ENCODE assay signal across 8 cellular contexts in the genomic region with DNA sequence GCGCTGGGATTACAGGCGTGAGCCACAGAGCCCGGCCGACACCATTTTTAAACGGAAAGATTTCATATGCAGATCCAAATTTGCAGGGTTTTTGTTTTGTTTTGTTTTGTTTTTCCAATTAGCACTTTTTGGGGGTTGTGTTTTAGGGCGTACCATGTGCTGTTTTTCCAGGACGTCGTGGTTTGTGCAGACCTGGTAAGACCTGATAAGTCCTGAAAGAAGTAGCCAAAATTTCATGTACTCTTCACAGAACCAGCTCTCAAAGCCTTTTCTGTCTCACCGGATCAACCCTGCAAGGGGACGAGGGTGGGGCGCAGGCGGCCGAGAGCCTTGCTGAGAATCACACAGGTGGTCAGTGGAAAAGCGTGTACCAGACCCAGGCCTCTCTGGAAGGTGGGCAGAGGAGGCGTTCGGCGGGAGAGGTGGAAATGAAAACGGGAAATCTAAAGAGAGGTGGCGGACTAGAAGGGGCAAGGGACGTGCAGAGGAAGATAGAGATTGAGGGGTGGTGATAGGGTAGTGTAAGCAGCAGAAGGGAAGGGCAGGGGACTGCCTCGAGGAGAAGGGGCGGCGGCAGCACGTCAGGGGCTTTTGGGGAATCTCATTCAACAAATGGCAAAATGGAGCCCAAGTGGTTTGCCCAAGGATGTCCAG. TPM values are rescaled to one million over a fixed set of nuclear protein-coding genes. Genes with fewer than 3 reads are reported as not detected.
DNase-seq lines count a peak whose midpoint lies in the region; ATAC-seq, FAIRE-seq and TF ChIP-seq lines count a peak whose summit lies in the region.

No MANE protein-coding gene starts in this region.

- intact Hi-C loops in breast epithelium (cut with DNase I; ENCODE audit: low total_unique reads), result no loop called here
- intact Hi-C loops in HepG2 (cut with micrococcal nuclease; ENCODE audit: unreplicated experiment), result no loop called here

- H3K4me1 ChIP-seq in OCI-LY1 (ENCODE audit: insufficient read depth, low read length, severe bottlenecking) (peaks cover 26% of the 10 kb centered on the region), breast epithelium (peaks cover 0 to 11% of the 10 kb centered on the region in 2 donors), HepG2 (ENCODE audit: insufficient read depth, low read length) (peaks cover 43% of the 10 kb centered on the region), thymus (ENCODE audit: control insufficient read depth, insufficient read depth, low read length) (peaks cover 7% of the 10 kb centered on the region)

- H3K9me3 ChIP-seq in OCI-LY1 (ENCODE audit: low read length) (no peaks in the 10 kb centered on the region), breast epithelium (no peaks in the 10 kb centered on the region), HepG2 (ENCODE audit: low read length) (no peaks in the 10 kb centered on the region), thymus (ENCODE audit: control insufficient read depth) (no peaks in the 10 kb centered on the region)

- in situ Hi-C loops in HepG2 (cut with HindIII; ENCODE audit: extremely low pct_ligation_motif_present, low pct_unique_long_range_greater_than_20kb), result loop anchor here (25.0 kb wide), 1 partner anchor 585 kb away; the partner anchor contains the start of gene CPLX2

- H4K20me1 ChIP-seq in OCI-LY1 (ENCODE audit: insufficient read depth, low read length) (no peaks in the 10 kb centered on the region), HepG2 (ENCODE audit: insufficient read depth, low read length) (peaks cover 2% of the 10 kb centered on the region)

- no peak overlapping the region for H2AFZ ChIP-seq in OCI-LY1 (ENCODE audit: low read length)
- no peak overlapping the region for H2AFZ ChIP-seq in HepG2 (ENCODE audit: low read length)

- peaks cover 28% of the 10 kb centered on the region for H3K79me2 ChIP-seq in OCI-LY1 (ENCODE audit: insufficient read depth, low read length)
- H3K79me2 ChIP-seq in HepG2 (ENCODE audit: insufficient read depth, low read length), result peaks cover 29% of the 10 kb centered on the region

- no peak for TF ChIP-seq RAD21 in HepG2 (CRISPR knock-in tag; IDR thresholded peaks at IDR 0.05)

- TF ChIP-seq CTCF in OCI-LY1 (IDR thresholded peaks at IDR 0.05; ENCODE audit: low read length) (no peak), breast epithelium (IDR thresholded peaks at IDR 0.05) (no peak), HepG2 (CRISPR knock-in tag; IDR thresholded peaks at IDR 0.05) (no peak)

- no peak for FAIRE-seq in HepG2 (lab: Jason Lieb, UNC)

- WGBS in HepG2 (ENCODE audit: low lambda C conversion rate), result 25% methylated on average over 24 of the region's 24 CpGs
- 19% methylated on average over 24 of the region's 24 CpGs for WGBS in thymus

- H3K4me2 ChIP-seq in OCI-LY1 (ENCODE audit: low read length) (peak overlapping the region; percentile 88), HepG2 (ENCODE audit: low read depth, low read length) (peak overlapping the region; percentile 91)

- H3K9ac ChIP-seq in OCI-LY1 (ENCODE audit: low read length), result peak overlapping the region; percentile 80
- H3K9ac ChIP-seq in HepG2 (ENCODE audit: insufficient read depth, low read depth, low read length), result peak overlapping the region; percentile 98

- H3K27ac ChIP-seq in OCI-LY1 (ENCODE audit: low read depth, low read length, poor library complexity, severe bottlenecking), result no peak overlapping the region
- H3K27ac ChIP-seq in breast epithelium, result peak overlapping the region; percentile 93 to 99
- peak overlapping the region; percentile 86 for H3K27ac ChIP-seq in HepG2 (ENCODE audit: extremely low read length, insufficient read depth, low read length)
- H3K27ac ChIP-seq in thymus (ENCODE audit: low read depth), result peak overlapping the region; percentile 93

- H3K27me3 ChIP-seq in OCI-LY1 (ENCODE audit: insufficient read depth, low read length) (no peaks in the 10 kb centered on the region), breast epithelium (no peaks in the 10 kb centered on the region), HepG2 (ENCODE audit: control insufficient read depth in 1 of 2, insufficient read depth in 2 of 2, low read length in 2 of 2) (peaks cover 0 to 3% of the 10 kb centered on the region in 2 experiments; a peak in 1 of 5 replicates), thymus (ENCODE audit: control insufficient read depth, insufficient read depth) (no peaks in the 10 kb centered on the region)

- DNase-seq in breast epithelium (ENCODE audit: low spot score in 2 of 2) (no peak), HepG2 (ENCODE audit: low spot score) (no peak), occipital lobe (lab: John Stamatoyannopoulos, UW) (no peak), NCI-H2081 (lab: John Stamatoyannopoulos, UW) (no peak)
- no peak for DNase-seq in stimulated activated CD4-positive, alpha-beta T cell treated with anti-CD3 and anti-CD28 coated beads, Interleukin-4, amount 100 ng/mL, for 4 hours

- CTCF ChIA-PET in HepG2 (lab: Yijun Ruan, JAX; ENCODE audit: low intra/inter-chr PET ratio, low total read pairs), result interaction anchor here (1.3 to 2.1 kb wide), 2 partner anchors 17 to 31 kb away, joined by 4 to 17 read pairs; partner anchors contain the start of gene CLTB

- no peaks in the 10 kb centered on the region; the same call in 1 of the 2 replicates for H3K36me3 ChIP-seq in OCI-LY1 (ENCODE audit: insufficient read depth, low read length)
- no peaks in the 10 kb centered on the region for H3K36me3 ChIP-seq in breast epithelium
- H3K36me3 ChIP-seq in HepG2 (replicated peaks in 1 of 2; ENCODE audit: control insufficient read depth in 1 of 2, insufficient read depth in 2 of 2, low read length in 2 of 2), result no peaks in the 10 kb centered on the region
- peaks cover 3% of the 10 kb centered on the region for H3K36me3 ChIP-seq in thymus (ENCODE audit: control insufficient read depth, insufficient read depth)

- POLR2A ChIA-PET in HepG2 (lab: Yijun Ruan, JAX), result interaction anchor here (0.5 to 2.3 kb wide), 9 partner anchors 8 to 102 kb away, joined by 3 to 14 read pairs (median 7); partner anchors contain the start of genes CDHR2, CLTB, KIAA1191 and RNF44

- no peaks in the 10 kb centered on the region for H3K9me2 ChIP-seq in OCI-LY1 (ENCODE audit: low read depth, low read length)

- BruUV-seq in HepG2 (replicated peaks; lab: Mats Ljungman, UMichigan), result no TSS peak

- H3K4me3 ChIP-seq in OCI-LY1 (ENCODE audit: low read depth, low read length, poor library complexity, severe bottlenecking) (peak overlapping the region; percentile 99), breast epithelium (peak overlapping the region; percentile 89 to 99 (median 90)), HepG2 (replicated peaks in 1 of 3; ENCODE audit: insufficient read depth in 1 of 3, low read depth in 2 of 3, low read length in 3 of 3) (peak overlapping the region; percentile 94 to 100 (median 99)), thymus (ENCODE audit: low read length) (peak overlapping the region; percentile 75)

- no peak for TF ChIP-seq POLR2A in breast epithelium (IDR thresholded peaks at IDR 0.05)
- no peak for TF ChIP-seq POLR2A in HepG2 (IDR thresholded peaks at IDR 0.05; ENCODE audit: insufficient read depth in 1 of 2, low read depth in 2 of 2, low read length in 2 of 2)

- H3F3A ChIP-seq in OCI-LY1 (ENCODE audit: insufficient read depth, low read length), result no peaks in the 10 kb centered on the region

- no peak for TF ChIP-seq EP300 in HepG2 (IDR thresholded peaks at IDR 0.05; ENCODE audit: low read depth in 2 of 2, low read length in 2 of 2)
- TF ChIP-seq EP300 in HepG2 (CRISPR knock-in tag; IDR thresholded peaks at IDR 0.05; ENCODE audit: borderline replicate concordance), result no peak

- ATAC-seq in GM18511 (IDR thresholded peaks at IDR 0.05; ENCODE audit: unreplicated experiment), result peak; percentile 3
- ATAC-seq in HepG2, result peak; percentile 33

RNA-seq across cellular contexts. Expression of gene FAF2, which starts 1.2 kb away (rescaled TPM):
- 10 to 100 TPM; 26.9 to 38.2 (median 28.5) TPM for total RNA-seq in breast epithelium
- total RNA-seq in HepG2 (2016; rRNA removed; fragmentation: Illumina TruSeq; extraction: Trizol), result 21.5 and 34.3 TPM in 2 replicates
- 5.1 and 5.2 TPM in 2 replicates for total RNA-seq in HepG2 (2016; cell fraction: cytosol; rRNA removed; fragmentation: Illumina TruSeq; extraction: Trizol; ENCODE audit: low read depth)
- total RNA-seq in HepG2 (2016; cell fraction: insoluble cytoplasmic fraction; rRNA removed; fragmentation: Illumina TruSeq; extraction: Trizol), result 19.8 and 32.7 TPM in 2 replicates
- 11.2 and 15.4 TPM in 2 replicates for total RNA-seq in HepG2 (2016; cell fraction: membrane; rRNA removed; fragmentation: Illumina TruSeq; extraction: Trizol)
- 39.6 and 43.8 TPM in 2 replicates for total RNA-seq in HepG2 (2016; cell fraction: nucleus; rRNA removed; fragmentation: Illumina TruSeq; extraction: Trizol)
- 24.6 and 27.8 TPM in 2 replicates for polyA plus RNA-seq in HepG2 (2011; rRNA removed)
- 16.5 and 25.1 TPM in 2 replicates for polyA plus RNA-seq in HepG2 (2011; cell fraction: cytosol; rRNA removed)
- 19.3 and 19.4 TPM in 2 replicates for polyA plus RNA-seq in HepG2 (2011; cell fraction: nucleus; rRNA removed)
- polyA plus RNA-seq in HepG2 (2012), result 21.3 and 21.7 TPM in 2 replicates
- 1.8 and 2.0 TPM in 2 replicates for polyA plus RNA-seq in HepG2 (2016; cell fraction: cytosol; fragmentation: Illumina TruSeq; extraction: Trizol; ENCODE audit: low read depth)
- polyA plus RNA-seq in HepG2 (2016; cell fraction: insoluble cytoplasmic fraction; fragmentation: Illumina TruSeq; extraction: Trizol; ENCODE audit: low read depth), result 15.5 and 15.8 TPM in 2 replicates
- 5.3 and 5.5 TPM in 2 replicates for polyA plus RNA-seq in HepG2 (2016; cell fraction: membrane; fragmentation: Illumina TruSeq; extraction: Trizol; ENCODE audit: low read depth)
- polyA plus RNA-seq in HepG2 (2016; cell fraction: nucleus; fragmentation: Illumina TruSeq; extraction: Trizol; ENCODE audit: insufficient read depth, low read depth), result 54.2 and 59.0 TPM in 2 replicates
- polyA minus RNA-seq in HepG2 (2011; rRNA and poly(A)+ RNA removed; ENCODE audit: low replicate concordance), result 38.0 and 49.2 TPM in 2 replicates
- polyA minus RNA-seq in HepG2 (2011; cell fraction: cytosol; rRNA and poly(A)+ RNA removed), result 20.9 and 25.3 TPM in 2 replicates
- polyA minus RNA-seq in HepG2 (2011; cell fraction: nucleus; rRNA and poly(A)+ RNA removed), result 29.5 and 36.7 TPM in 2 replicates
- 17.7 TPM for polyA plus RNA-seq in thymus
- 32.6 TPM for total RNA-seq in occipital lobe

RNA-seq across cellular contexts. Expression of gene CLTB, which starts 30.7 kb away (rescaled TPM):
- total RNA-seq in breast epithelium (100 to 1,000 TPM in 2 of 3 donors, 10 to 100 TPM in 1; 91.0 to 122 (median 121) TPM), HepG2 (2016; rRNA removed; fragmentation: Illumina TruSeq; extraction: Trizol) (30.7 and 33.8 TPM in 2 replicates), occipital lobe (42.0 TPM)
- 29.6 and 37.0 TPM in 2 replicates for total RNA-seq in HepG2 (2016; cell fraction: cytosol; rRNA removed; fragmentation: Illumina TruSeq; extraction: Trizol; ENCODE audit: low read depth)
- total RNA-seq in HepG2 (2016; cell fraction: insoluble cytoplasmic fraction; rRNA removed; fragmentation: Illumina TruSeq; extraction: Trizol), result 31.5 and 34.4 TPM in 2 replicates
- total RNA-seq in HepG2 (2016; cell fraction: membrane; rRNA removed; fragmentation: Illumina TruSeq; extraction: Trizol), result 33.2 and 41.2 TPM in 2 replicates
- 15.1 and 15.7 TPM in 2 replicates for total RNA-seq in HepG2 (2016; cell fraction: nucleus; rRNA removed; fragmentation: Illumina TruSeq; extraction: Trizol)
- polyA plus RNA-seq in HepG2 (2011; rRNA removed) (23.3 and 24.8 TPM in 2 replicates), thymus (129 TPM)
- polyA plus RNA-seq in HepG2 (2011; cell fraction: cytosol; rRNA removed), result 27.1 and 35.6 TPM in 2 replicates
- 29.2 and 30.5 TPM in 2 replicates for polyA plus RNA-seq in HepG2 (2011; cell fraction: nucleus; rRNA removed)
- polyA plus RNA-seq in HepG2 (2012), result 14.8 and 24.0 TPM in 2 replicates
- 31.8 and 36.4 TPM in 2 replicates for polyA plus RNA-seq in HepG2 (2016; cell fraction: cytosol; fragmentation: Illumina TruSeq; extraction: Trizol; ENCODE audit: low read depth)
- polyA plus RNA-seq in HepG2 (2016; cell fraction: insoluble cytoplasmic fraction; fragmentation: Illumina TruSeq; extraction: Trizol; ENCODE audit: low read depth), result 30.6 and 31.4 TPM in 2 replicates
- 32.7 and 36.2 TPM in 2 replicates for polyA plus RNA-seq in HepG2 (2016; cell fraction: membrane; fragmentation: Illumina TruSeq; extraction: Trizol; ENCODE audit: low read depth)
- polyA plus RNA-seq in HepG2 (2016; cell fraction: nucleus; fragmentation: Illumina TruSeq; extraction: Trizol; ENCODE audit: insufficient read depth, low read depth), result 28.4 and 29.1 TPM in 2 replicates
- polyA minus RNA-seq in HepG2 (2011; rRNA and poly(A)+ RNA removed; ENCODE audit: low replicate concordance), result 13.8 and 44.3 TPM in 2 replicates
- 9.0 and 12.0 TPM in 2 replicates for polyA minus RNA-seq in HepG2 (2011; cell fraction: cytosol; rRNA and poly(A)+ RNA removed)
- 7.7 and 8.2 TPM in 2 replicates for polyA minus RNA-seq in HepG2 (2011; cell fraction: nucleus; rRNA and poly(A)+ RNA removed)

RNA-seq across cellular contexts. Expression of gene HIGD2A, which starts 58.5 kb away (rescaled TPM):
- 100 to 1,000 TPM in 1 of 3 donors, 10 to 100 TPM in 2; 68.5 to 134 (median 80.2) TPM for total RNA-seq in breast epithelium
- 89.2 and 95.7 TPM in 2 replicates for total RNA-seq in HepG2 (2016; rRNA removed; fragmentation: Illumina TruSeq; extraction: Trizol)
- total RNA-seq in HepG2 (2016; cell fraction: cytosol; rRNA removed; fragmentation: Illumina TruSeq; extraction: Trizol; ENCODE audit: low read depth), result 64.5 and 65.6 TPM in 2 replicates
- total RNA-seq in HepG2 (2016; cell fraction: insoluble cytoplasmic fraction; rRNA removed; fragmentation: Illumina TruSeq; extraction: Trizol), result 87.9 and 107 TPM in 2 replicates
- total RNA-seq in HepG2 (2016; cell fraction: membrane; rRNA removed; fragmentation: Illumina TruSeq; extraction: Trizol), result 112 and 135 TPM in 2 replicates
- 38.9 and 40.5 TPM in 2 replicates for total RNA-seq in HepG2 (2016; cell fraction: nucleus; rRNA removed; fragmentation: Illumina TruSeq; extraction: Trizol)
- 146 TPM in 2 replicates for polyA plus RNA-seq in HepG2 (2011; rRNA removed)
- polyA plus RNA-seq in HepG2 (2011; cell fraction: cytosol; rRNA removed), result 171 and 302 TPM in 2 replicates
- 77.0 and 77.1 TPM in 2 replicates for polyA plus RNA-seq in HepG2 (2011; cell fraction: nucleus; rRNA removed)
- 133 and 141 TPM in 2 replicates for polyA plus RNA-seq in HepG2 (2012)
- 151 and 159 TPM in 2 replicates for polyA plus RNA-seq in HepG2 (2016; cell fraction: cytosol; fragmentation: Illumina TruSeq; extraction: Trizol; ENCODE audit: low read depth)
- 220 and 222 TPM in 2 replicates for polyA plus RNA-seq in HepG2 (2016; cell fraction: insoluble cytoplasmic fraction; fragmentation: Illumina TruSeq; extraction: Trizol; ENCODE audit: low read depth)
- polyA plus RNA-seq in HepG2 (2016; cell fraction: membrane; fragmentation: Illumina TruSeq; extraction: Trizol; ENCODE audit: low read depth), result 239 and 256 TPM in 2 replicates
- polyA plus RNA-seq in HepG2 (2016; cell fraction: nucleus; fragmentation: Illumina TruSeq; extraction: Trizol; ENCODE audit: insufficient read depth, low read depth), result 118 and 123 TPM in 2 replicates
- 148 and 164 TPM in 2 replicates for polyA minus RNA-seq in HepG2 (2011; rRNA and poly(A)+ RNA removed; ENCODE audit: low replicate concordance)
- 70.4 and 91.9 TPM in 2 replicates for polyA minus RNA-seq in HepG2 (2011; cell fraction: cytosol; rRNA and poly(A)+ RNA removed)
- polyA minus RNA-seq in HepG2 (2011; cell fraction: nucleus; rRNA and poly(A)+ RNA removed), result 33.3 and 40.7 TPM in 2 replicates
- 161 TPM for polyA plus RNA-seq in thymus
- total RNA-seq in occipital lobe, result 26.4 TPM

RNA-seq across cellular contexts. Expression of gene NOP16, which starts 58.6 kb away (rescaled TPM):
- total RNA-seq in breast epithelium, result 10 to 100 TPM in 2 of 3 donors, 1 to 10 TPM in 1; 8.5 to 13.8 (median 12.4) TPM
- total RNA-seq in HepG2 (2016; rRNA removed; fragmentation: Illumina TruSeq; extraction: Trizol), result 48.4 and 58.4 TPM in 2 replicates
- 19.8 and 25.4 TPM in 2 replicates for total RNA-seq in HepG2 (2016; cell fraction: cytosol; rRNA removed; fragmentation: Illumina TruSeq; extraction: Trizol; ENCODE audit: low read depth)
- 51.5 and 62.4 TPM in 2 replicates for total RNA-seq in HepG2 (2016; cell fraction: insoluble cytoplasmic fraction; rRNA removed; fragmentation: Illumina TruSeq; extraction: Trizol)
- 31.1 and 36.0 TPM in 2 replicates for total RNA-seq in HepG2 (2016; cell fraction: membrane; rRNA removed; fragmentation: Illumina TruSeq; extraction: Trizol)
- 38.3 and 50.4 TPM in 2 replicates for total RNA-seq in HepG2 (2016; cell fraction: nucleus; rRNA removed; fragmentation: Illumina TruSeq; extraction: Trizol)
- 43.3 and 45.9 TPM in 2 replicates for polyA plus RNA-seq in HepG2 (2011; rRNA removed)
- 43.5 and 48.0 TPM in 2 replicates for polyA plus RNA-seq in HepG2 (2011; cell fraction: cytosol; rRNA removed)
- polyA plus RNA-seq in HepG2 (2011; cell fraction: nucleus; rRNA removed), result 49.8 and 55.0 TPM in 2 replicates
- 36.0 and 45.5 TPM in 2 replicates for polyA plus RNA-seq in HepG2 (2012)
- polyA plus RNA-seq in HepG2 (2016; cell fraction: cytosol; fragmentation: Illumina TruSeq; extraction: Trizol; ENCODE audit: low read depth), result 20.0 and 21.6 TPM in 2 replicates
- polyA plus RNA-seq in HepG2 (2016; cell fraction: insoluble cytoplasmic fraction; fragmentation: Illumina TruSeq; extraction: Trizol; ENCODE audit: low read depth), result 99.0 and 104 TPM in 2 replicates
- 29.9 and 32.3 TPM in 2 replicates for polyA plus RNA-seq in HepG2 (2016; cell fraction: membrane; fragmentation: Illumina TruSeq; extraction: Trizol; ENCODE audit: low read depth)
- 76.6 and 84.9 TPM in 2 replicates for polyA plus RNA-seq in HepG2 (2016; cell fraction: nucleus; fragmentation: Illumina TruSeq; extraction: Trizol; ENCODE audit: insufficient read depth, low read depth)
- 16.4 and 48.3 TPM in 2 replicates for polyA minus RNA-seq in HepG2 (2011; rRNA and poly(A)+ RNA removed; ENCODE audit: low replicate concordance)
- polyA minus RNA-seq in HepG2 (2011; cell fraction: cytosol; rRNA and poly(A)+ RNA removed), result 10.2 and 15.5 TPM in 2 replicates
- polyA minus RNA-seq in HepG2 (2011; cell fraction: nucleus; rRNA and poly(A)+ RNA removed), result 37.8 and 42.2 TPM in 2 replicates
- 30.6 TPM for polyA plus RNA-seq in thymus
- total RNA-seq in occipital lobe, result 5.0 TPM
